12 cellular contexts compared by ENCODE assay signal in genomic region chr19:39506598-39506943, GRCh38. TPM values are rescaled to one million over a fixed set of nuclear protein-coding genes. Genes with fewer than 3 reads are reported as not detected.
A peak's percentile ranks its signal among the peaks of the same experiment; 100 is the strongest.
DNase-seq lines count a peak whose midpoint lies in the region; ATAC-seq, FAIRE-seq and TF ChIP-seq lines count a peak whose summit lies in the region.
"Had no signal": no experiment of that assay in that cellular context is flagged by ENCODE, and none has a peak within 500 bp of the region (broad histone marks: within the 10 kb centered on the region; RNA-seq: fewer than 3 reads in every experiment).

No MANE protein-coding gene starts in this region.

- POLR2A ChIA-PET in AG04450 (lab: Yijun Ruan, JAX) (interaction anchor here (1.2 kb wide), 1 partner anchor 71 kb away, joined by 4 read pairs; the partner anchor contains the start of gene RPS16), GM12878 (lab: Charles Lee) (no interaction called here)
- POLR2A ChIA-PET in naive thymus-derived CD4-positive, alpha-beta T cell (lab: Charles Lee) = interaction anchor here (1.1 kb wide), 1 partner anchor 30 kb away, joined by 3 read pairs; no protein-coding TSS in a partner anchor

- H3K9ac ChIP-seq in HUES6 (ENCODE audit: low read length) = no peak overlapping the region
- H3K9ac ChIP-seq in GM12878 (ENCODE audit: control insufficient read depth, insufficient read depth, low read length) = no peak overlapping the region

- H3K36me3 Mint-ChIP-seq in naive thymus-derived CD4-positive, alpha-beta T cell = no peaks in the 10 kb centered on the region

- H3K4me3 Mint-ChIP-seq in naive thymus-derived CD4-positive, alpha-beta T cell = peak overlapping the region; percentile 43 to 82 (median 68)

- H3K36me3 ChIP-seq in HUES6 (ENCODE audit: control insufficient read depth, insufficient read depth, low read length) = peaks cover 5% of the 10 kb centered on the region; the same call in 1 of the 2 replicates
- H3K36me3 ChIP-seq in GM12878 (ENCODE audit: control insufficient read depth in 2 of 2, insufficient read depth in 2 of 2, low read length in 1 of 2) = no peaks in the 10 kb centered on the region
- H3K36me3 ChIP-seq in naive thymus-derived CD4-positive, alpha-beta T cell (ENCODE audit: control insufficient read depth in 2 of 3, insufficient read depth in 3 of 3, low read length in 3 of 3) = no peaks in the 10 kb centered on the region

- H3K9me3 ChIP-seq in AG04450 (ENCODE audit: control insufficient read depth, insufficient read depth, low read length) = peaks cover 5% of the 10 kb centered on the region; the same call in 1 of the 2 replicates
- H3K9me3 ChIP-seq in HUES6 (ENCODE audit: control insufficient read depth, insufficient read depth, low read depth, low read length) = no peaks in the 10 kb centered on the region
- H3K9me3 ChIP-seq in GM12878 (replicated peaks; ENCODE audit: control insufficient read depth, insufficient read depth, low read length) = no peaks in the 10 kb centered on the region; the same call in 2 of the 3 replicates
- H3K9me3 ChIP-seq in naive thymus-derived CD4-positive, alpha-beta T cell (ENCODE audit: control insufficient read depth in 2 of 3, low read length in 3 of 3) = no peaks in the 10 kb centered on the region

- no peak overlapping the region for H3K27ac ChIP-seq in AG04450 (ENCODE audit: low read depth, low read length)
- H3K27ac ChIP-seq in HUES6 (ENCODE audit: low read depth, low read length) = no peak overlapping the region
- H3K27ac ChIP-seq in GM12878 (ENCODE audit: control insufficient read depth, insufficient read depth) = no peak overlapping the region
- no peak overlapping the region for H3K27ac ChIP-seq in naive thymus-derived CD4-positive, alpha-beta T cell (ENCODE audit: low read depth, low read length)

- FAIRE-seq in GM12878 (lab: Jason Lieb, UNC) (no peak), urothelium cell line (lab: Jason Lieb, UNC) (no peak)

- RAD21 ChIA-PET in GM12878 (lab: Charles Lee; ENCODE audit: unreplicated experiment) = no interaction called here

- H3K27ac Mint-ChIP-seq in naive thymus-derived CD4-positive, alpha-beta T cell = peak overlapping the region in 2 of 9 donors; percentile 55 to 66

- H4K20me1 ChIP-seq in GM12878 (ENCODE audit: control insufficient read depth, insufficient read depth) = no peaks in the 10 kb centered on the region

- intact Hi-C loops in GM12878 (cut with micrococcal nuclease; ENCODE audit: unreplicated experiment) = no loop called here
- intact Hi-C loops in naive thymus-derived CD4-positive, alpha-beta T cell (cut with micrococcal nuclease) = no loop called here

- TF ChIP-seq POLR2A in GM12878 (IDR thresholded peaks at IDR 0.05; ENCODE audit: low read depth, low read length) = no peak

- peaks cover 0 to 6% (median 0%) of the 10 kb centered on the region in 11 donors for H3K9me3 Mint-ChIP-seq in naive thymus-derived CD4-positive, alpha-beta T cell

- ATAC-seq in GM12878 = no peak
- ATAC-seq in naive thymus-derived CD4-positive, alpha-beta T cell = no peak
- ATAC-seq in activated CD4-positive, CD25-positive, alpha-beta regulatory T cell treated with anti-CD3 and anti-CD28 coated beads, Interleukin-2, amount 50 U/mL, for 24 hours = no peak
- ATAC-seq in HG03175 (IDR thresholded peaks at IDR 0.05; ENCODE audit: unreplicated experiment) = no peak
- ATAC-seq: HCT116 had no signal

- peak overlapping the region; percentile 89; the same call in 1 of the 2 replicates for H2AFZ ChIP-seq in GM12878 (ENCODE audit: control insufficient read depth, low read depth, low read length)

- TF ChIP-seq CTCF in AG04450 (IDR thresholded peaks at IDR 0.05; ENCODE audit: low read depth, low read length) (no peak), GM12878 (IDR thresholded peaks at IDR 0.05 in 2 of 3, conservative IDR thresholded peaks at IDR 0.05 in 1 of 3; ENCODE audit: control insufficient read depth in 2 of 3, extremely low read depth in 1 of 3, insufficient read depth in 1 of 3, low read depth in 3 of 3, low read length in 3 of 3) (no peak)

- CTCF ChIA-PET in AG04450 (lab: Charles Lee) = interaction anchor here (0.6 kb wide), 1 partner anchor 34 kb away, joined by 3 read pairs; no protein-coding TSS in a partner anchor
- CTCF ChIA-PET in GM12878 (lab: Yijun Ruan, JAX) = interaction anchor here (1.0 to 1.8 kb wide), 2 partner anchors 32 to 66 kb away, joined by 4 read pairs; no protein-coding TSS in a partner anchor
- CTCF ChIA-PET in naive thymus-derived CD4-positive, alpha-beta T cell (lab: Charles Lee) = no interaction called here

- no peak for TF ChIP-seq EP300 in GM12878 (IDR thresholded peaks at IDR 0.05; ENCODE audit: borderline replicate concordance in 1 of 2, control insufficient read depth in 1 of 2, low read depth in 2 of 2, low read length in 2 of 2)

- in situ Hi-C loops in GM12878 (cut with MboI) = no loop called here

- DNase-seq in AG04450 (ENCODE audit: low read depth, low spot score) (no peak), GM12878 (ENCODE audit: low read depth, low spot score) (no peak), urothelium cell line (ENCODE audit: low spot score) (no peak), T-helper 9 cell (no peak)
- DNase-seq in naive thymus-derived CD4-positive, alpha-beta T cell = no peak
- DNase-seq: NCI-H226 had no signal

- TF ChIP-seq RAD21 in GM12878 (IDR thresholded peaks at IDR 0.05; ENCODE audit: insufficient read depth, low read depth, low read length) = no peak

- peak overlapping the region; percentile 94; the same call in 1 of the 2 replicates for H3K4me2 ChIP-seq in GM12878 (ENCODE audit: control insufficient read depth, insufficient read depth)

- SMC1A ChIA-PET in GM12878 (lab: Charles Lee; ENCODE audit: uncharacterized antibody, unreplicated experiment) = no interaction called here

- H3K27me3 Mint-ChIP-seq in naive thymus-derived CD4-positive, alpha-beta T cell = peaks cover 34 to 55% (median 49%) of the 10 kb centered on the region in 5 donors

- no peaks in the 10 kb centered on the region for H3K79me2 ChIP-seq in GM12878 (ENCODE audit: control insufficient read depth, insufficient read depth, low read length)

- H3K4me1 Mint-ChIP-seq in naive thymus-derived CD4-positive, alpha-beta T cell = peaks cover 14 to 28% (median 21%) of the 10 kb centered on the region in 7 donors

- H3K4me1 ChIP-seq in HUES6 (ENCODE audit: control insufficient read depth, insufficient read depth, low read length) (peaks cover 5% of the 10 kb centered on the region; the same call in 1 of the 2 replicates), GM12878 (ENCODE audit: control insufficient read depth, insufficient read depth, low read length) (peaks cover 8% of the 10 kb centered on the region; the same call in 1 of the 2 replicates)
- H3K4me1 ChIP-seq in naive thymus-derived CD4-positive, alpha-beta T cell (ENCODE audit: control insufficient read depth in 2 of 2, insufficient read depth in 2 of 2, low read length in 2 of 2) = peaks cover 4% of the 10 kb centered on the region in 2 donors

- H3K4me3 ChIP-seq in AG04450 (ENCODE audit: low read depth, low read length) (peak overlapping the region; percentile 60; the same call in 1 of the 2 replicates), HUES6 (ENCODE audit: low read depth, low read length) (peak overlapping the region; percentile 89), GM12878 (no peak overlapping the region)
- no peak overlapping the region for H3K4me3 ChIP-seq in naive thymus-derived CD4-positive, alpha-beta T cell (ENCODE audit: low read length)

- no TSS peak for BruUV-seq in GM12878 (replicated peaks; lab: Mats Ljungman, UMichigan)

- 71% methylated on average over 7 of the region's 7 CpGs for WGBS in GM12878 (ENCODE audit: insufficient coverage, insufficient replicate concordance, low lambda C conversion rate, missing lambda C conversion rate)

- H3K27me3 ChIP-seq in AG04450 (ENCODE audit: control insufficient read depth, insufficient read depth, low read length) = peaks cover 26% of the 10 kb centered on the region
- peaks cover 76% of the 10 kb centered on the region for H3K27me3 ChIP-seq in HUES6 (ENCODE audit: control insufficient read depth, insufficient read depth, low read length)
- no peaks in the 10 kb centered on the region; a peak in 1 of 4 replicates for H3K27me3 ChIP-seq in GM12878 (replicated peaks in 1 of 2; ENCODE audit: control insufficient read depth in 2 of 2, insufficient read depth in 2 of 2, low read length in 1 of 2)
- H3K27me3 ChIP-seq in naive thymus-derived CD4-positive, alpha-beta T cell (ENCODE audit: control insufficient read depth in 2 of 2, insufficient read depth in 2 of 2, low read length in 2 of 2) = peaks cover 0 to 7% of the 10 kb centered on the region in 2 donors

RNA-seq across cellular contexts. Expression of gene DLL3, which starts 7.8 kb away (rescaled TPM):
- polyA plus RNA-seq in AG04450 (2011; rRNA removed) = 0.47 and 0.58 TPM in 2 replicates
- polyA minus RNA-seq in AG04450 (2011; rRNA and poly(A)+ RNA removed) = 0.18 TPM in 1 of 2 replicates, not detected in the other
- total RNA-seq in GM12878 (2013; cell fraction: nucleolus; rRNA removed) = 3.2 and 4.2 TPM in 2 replicates
- 1.5 and 2.0 TPM in 2 replicates for total RNA-seq in GM12878 (2014; rRNA removed)
- 0.36 and 0.41 TPM in 2 replicates for total RNA-seq in GM12878 (2014; rRNA removed; fragmentation: Illumina TruSeq; extraction: Trizol)
- 0.93 and 1.3 TPM in 2 replicates for total RNA-seq in GM12878 (2021)
- polyA plus RNA-seq in GM12878 (2011; ENCODE audit: low read depth) = 0.18 TPM
- 0.58 and 0.64 TPM in 2 replicates for polyA plus RNA-seq in GM12878 (2011; rRNA removed)
- polyA plus RNA-seq in GM12878 (2011; cell fraction: cytosol; rRNA removed) = 1.2 and 1.3 TPM in 2 replicates
- 2.0 and 2.1 TPM in 2 replicates for polyA plus RNA-seq in GM12878 (2011; cell fraction: nucleus; rRNA removed)
- polyA plus RNA-seq in GM12878 (2012) = 0.58 and 0.62 TPM in 2 replicates
- 0.06 and 0.22 TPM in 2 replicates for polyA plus RNA-seq in GM12878 (2014; fragmentation: Illumina TruSeq; extraction: Trizol)
- under 1 TPM; 0.18 to 0.57 TPM for polyA plus RNA-seq in GM12878 (2014; fragmentation: Nextera tagmentation; extraction: Ambion mirVana)
- polyA plus RNA-seq in GM12878 (2014; rRNA removed) = 1.5 and 1.9 TPM in 2 replicates
- 1 to 10 TPM; 1.4 to 1.6 TPM for polyA plus RNA-seq in GM12878 (2016; fragmentation: Nextera tagmentation; extraction: Ambion mirVana)
- 0.46 and 0.66 TPM in 2 replicates for polyA minus RNA-seq in GM12878 (2011; rRNA and poly(A)+ RNA removed)
- polyA minus RNA-seq in GM12878 (2011; cell fraction: cytosol; rRNA and poly(A)+ RNA removed) = 1.0 TPM in 1 of 2 replicates, not detected in the other
- 0.85 and 1.6 TPM in 2 replicates for polyA minus RNA-seq in GM12878 (2011; cell fraction: nucleus; rRNA and poly(A)+ RNA removed)
- under 1 TPM in 2 of 5 experiments, not detected in 3; 0.15 to 0.22 TPM for total RNA-seq in naive thymus-derived CD4-positive, alpha-beta T cell
- polyA plus RNA-seq in naive thymus-derived CD4-positive, alpha-beta T cell = under 1 TPM; 0.08 to 0.12 TPM
- total RNA-seq: mononuclear cell had no signal

RNA-seq across cellular contexts. Expression of gene SELENOV, which starts 8.4 kb away (rescaled TPM):
- not detected in 2 replicates for polyA plus RNA-seq in AG04450 (2011; rRNA removed)
- polyA minus RNA-seq in AG04450 (2011; rRNA and poly(A)+ RNA removed) = not detected in 2 replicates
- total RNA-seq in GM12878 (2013; cell fraction: nucleolus; rRNA removed) = not detected in 2 replicates
- not detected in 2 replicates for total RNA-seq in GM12878 (2014; rRNA removed)
- not detected in 2 replicates for total RNA-seq in GM12878 (2014; rRNA removed; fragmentation: Illumina TruSeq; extraction: Trizol)
- not detected in 2 replicates for total RNA-seq in GM12878 (2021)
- not detected for polyA plus RNA-seq in GM12878 (2011; ENCODE audit: low read depth)
- polyA plus RNA-seq in GM12878 (2011; rRNA removed) = not detected in 2 replicates
- polyA plus RNA-seq in GM12878 (2011; cell fraction: cytosol; rRNA removed) = not detected in 2 replicates
- not detected in 2 replicates for polyA plus RNA-seq in GM12878 (2011; cell fraction: nucleus; rRNA removed)
- not detected in 2 replicates for polyA plus RNA-seq in GM12878 (2012)
- not detected in 2 replicates for polyA plus RNA-seq in GM12878 (2014; fragmentation: Illumina TruSeq; extraction: Trizol)
- not detected for polyA plus RNA-seq in GM12878 (2014; fragmentation: Nextera tagmentation; extraction: Ambion mirVana)
- not detected in 2 replicates for polyA plus RNA-seq in GM12878 (2014; rRNA removed)
- not detected for polyA plus RNA-seq in GM12878 (2016; fragmentation: Nextera tagmentation; extraction: Ambion mirVana)
- polyA minus RNA-seq in GM12878 (2011; rRNA and poly(A)+ RNA removed) = not detected in 2 replicates
- polyA minus RNA-seq in GM12878 (2011; cell fraction: cytosol; rRNA and poly(A)+ RNA removed) = not detected in 2 replicates
- not detected in 2 replicates for polyA minus RNA-seq in GM12878 (2011; cell fraction: nucleus; rRNA and poly(A)+ RNA removed)
- total RNA-seq in naive thymus-derived CD4-positive, alpha-beta T cell = not detected
- not detected for polyA plus RNA-seq in naive thymus-derived CD4-positive, alpha-beta T cell
- total RNA-seq: mononuclear cell; T-helper 1 cell treated with Interleukin-12 subunit alpha and Interleukin-12 subunit beta and Interleukin-4 antibody, amounts not matched to agents 30 ng/mL and 1 ng/mL, for 36 hours had no signal

RNA-seq across cellular contexts. Expression of gene TIMM50, which starts 25.9 kb away (rescaled TPM):
- 58.9 and 75.0 TPM in 2 replicates for polyA plus RNA-seq in AG04450 (2011; rRNA removed)
- 66.5 and 67.2 TPM in 2 replicates for polyA minus RNA-seq in AG04450 (2011; rRNA and poly(A)+ RNA removed)
- total RNA-seq in GM12878 (2013; cell fraction: nucleolus; rRNA removed) = 49.3 and 62.8 TPM in 2 replicates
- 106 and 113 TPM in 2 replicates for total RNA-seq in GM12878 (2014; rRNA removed)
- 55.9 and 59.3 TPM in 2 replicates for total RNA-seq in GM12878 (2014; rRNA removed; fragmentation: Illumina TruSeq; extraction: Trizol)
- 92.0 and 95.5 TPM in 2 replicates for total RNA-seq in GM12878 (2021)
- 26.5 TPM for polyA plus RNA-seq in GM12878 (2011; ENCODE audit: low read depth)
- polyA plus RNA-seq in GM12878 (2011; rRNA removed) = 93.2 and 106 TPM in 2 replicates
- 119 and 144 TPM in 2 replicates for polyA plus RNA-seq in GM12878 (2011; cell fraction: cytosol; rRNA removed)
- polyA plus RNA-seq in GM12878 (2011; cell fraction: nucleus; rRNA removed) = 99.5 and 132 TPM in 2 replicates
- 46.8 and 66.1 TPM in 2 replicates for polyA plus RNA-seq in GM12878 (2012)
- 43.7 and 68.4 TPM in 2 replicates for polyA plus RNA-seq in GM12878 (2014; fragmentation: Illumina TruSeq; extraction: Trizol)
- polyA plus RNA-seq in GM12878 (2014; fragmentation: Nextera tagmentation; extraction: Ambion mirVana) = 10 to 100 TPM; 15.6 to 34.7 TPM
- 109 and 112 TPM in 2 replicates for polyA plus RNA-seq in GM12878 (2014; rRNA removed)
- polyA plus RNA-seq in GM12878 (2016; fragmentation: Nextera tagmentation; extraction: Ambion mirVana) = 100 to 1,000 TPM; 133 to 146 TPM
- 62.7 and 88.2 TPM in 2 replicates for polyA minus RNA-seq in GM12878 (2011; rRNA and poly(A)+ RNA removed)
- polyA minus RNA-seq in GM12878 (2011; cell fraction: cytosol; rRNA and poly(A)+ RNA removed) = 31.9 and 36.6 TPM in 2 replicates
- 22.1 and 40.0 TPM in 2 replicates for polyA minus RNA-seq in GM12878 (2011; cell fraction: nucleus; rRNA and poly(A)+ RNA removed)
- 10 to 100 TPM; 43.5 to 70.0 (median 50.0) TPM for total RNA-seq in naive thymus-derived CD4-positive, alpha-beta T cell
- polyA plus RNA-seq in naive thymus-derived CD4-positive, alpha-beta T cell = 10 to 100 TPM; 43.8 to 50.8 TPM

RNA-seq across cellular contexts. Expression of gene EID2B, which starts 26.1 kb away (rescaled TPM):
- polyA plus RNA-seq in AG04450 (2011; rRNA removed) (2.3 and 3.1 TPM in 2 replicates), GM12878 (2011; rRNA removed) (5.0 and 5.1 TPM in 2 replicates), GM12878 (2014; fragmentation: Illumina TruSeq; extraction: Trizol) (1.4 and 2.9 TPM in 2 replicates), GM12878 (2014; fragmentation: Nextera tagmentation; extraction: Ambion mirVana) (1 to 10 TPM; 5.8 to 6.1 TPM), GM12878 (2014; rRNA removed) (8.8 and 10.1 TPM in 2 replicates), GM12878 (2016; fragmentation: Nextera tagmentation; extraction: Ambion mirVana) (1 to 10 TPM; 4.8 to 5.9 TPM)
- polyA minus RNA-seq in AG04450 (2011; rRNA and poly(A)+ RNA removed) = 0.70 and 1.1 TPM in 2 replicates
- total RNA-seq in GM12878 (2013; cell fraction: nucleolus; rRNA removed) = 8.1 and 9.0 TPM in 2 replicates
- total RNA-seq in GM12878 (2014; rRNA removed) (4.1 and 5.5 TPM in 2 replicates), GM12878 (2014; rRNA removed; fragmentation: Illumina TruSeq; extraction: Trizol) (3.7 and 5.2 TPM in 2 replicates), GM12878 (2021) (3.9 and 4.3 TPM in 2 replicates)
- 0.89 TPM for polyA plus RNA-seq in GM12878 (2011; ENCODE audit: low read depth)
- 2.8 and 6.5 TPM in 2 replicates for polyA plus RNA-seq in GM12878 (2011; cell fraction: cytosol; rRNA removed)
- polyA plus RNA-seq in GM12878 (2011; cell fraction: nucleus; rRNA removed) = 3.9 and 4.0 TPM in 2 replicates
- 2.8 and 4.5 TPM in 2 replicates for polyA plus RNA-seq in GM12878 (2012)
- 1.6 and 2.4 TPM in 2 replicates for polyA minus RNA-seq in GM12878 (2011; rRNA and poly(A)+ RNA removed)
- polyA minus RNA-seq in GM12878 (2011; cell fraction: cytosol; rRNA and poly(A)+ RNA removed) = 0.62 and 0.67 TPM in 2 replicates
- polyA minus RNA-seq in GM12878 (2011; cell fraction: nucleus; rRNA and poly(A)+ RNA removed) = 3.1 and 5.5 TPM in 2 replicates
- total RNA-seq in naive thymus-derived CD4-positive, alpha-beta T cell = 1 to 10 TPM; 4.4 to 8.5 (median 6.2) TPM
- 1 to 10 TPM; 6.3 to 6.4 TPM for polyA plus RNA-seq in naive thymus-derived CD4-positive, alpha-beta T cell

RNA-seq across cellular contexts. Expression of gene EID2, which starts 33.4 kb away (rescaled TPM):
- 11.3 and 11.5 TPM in 2 replicates for polyA plus RNA-seq in AG04450 (2011; rRNA removed)
- polyA minus RNA-seq in AG04450 (2011; rRNA and poly(A)+ RNA removed) = 3.1 and 4.2 TPM in 2 replicates
- total RNA-seq in GM12878 (2013; cell fraction: nucleolus; rRNA removed) = 3.4 and 4.0 TPM in 2 replicates
- total RNA-seq in GM12878 (2014; rRNA removed) = 9.0 and 11.3 TPM in 2 replicates
- total RNA-seq in GM12878 (2014; rRNA removed; fragmentation: Illumina TruSeq; extraction: Trizol) = 5.9 and 7.0 TPM in 2 replicates
- total RNA-seq in GM12878 (2021) = 9.6 and 9.7 TPM in 2 replicates
- polyA plus RNA-seq in GM12878 (2011; ENCODE audit: low read depth) = 3.4 TPM
- polyA plus RNA-seq in GM12878 (2011; rRNA removed) = 4.8 and 7.2 TPM in 2 replicates
- 2.7 and 4.5 TPM in 2 replicates for polyA plus RNA-seq in GM12878 (2011; cell fraction: cytosol; rRNA removed)
- polyA plus RNA-seq in GM12878 (2011; cell fraction: nucleus; rRNA removed) = 4.8 and 5.7 TPM in 2 replicates
- polyA plus RNA-seq in GM12878 (2012) = 5.6 and 7.8 TPM in 2 replicates
- polyA plus RNA-seq in GM12878 (2014; fragmentation: Illumina TruSeq; extraction: Trizol) = 5.8 and 7.0 TPM in 2 replicates
- polyA plus RNA-seq in GM12878 (2014; fragmentation: Nextera tagmentation; extraction: Ambion mirVana) = 1 to 10 TPM; 2.7 to 4.4 TPM
- 11.4 and 15.5 TPM in 2 replicates for polyA plus RNA-seq in GM12878 (2014; rRNA removed)
- polyA plus RNA-seq in GM12878 (2016; fragmentation: Nextera tagmentation; extraction: Ambion mirVana) = 10 to 100 TPM in 1 of 2 experiments, 1 to 10 TPM in 1; 1.6 to 10.4 TPM
- 2.0 and 2.6 TPM in 2 replicates for polyA minus RNA-seq in GM12878 (2011; rRNA and poly(A)+ RNA removed)
- polyA minus RNA-seq in GM12878 (2011; cell fraction: cytosol; rRNA and poly(A)+ RNA removed) = 2.7 and 2.8 TPM in 2 replicates
- polyA minus RNA-seq in GM12878 (2011; cell fraction: nucleus; rRNA and poly(A)+ RNA removed) = 1.5 and 3.2 TPM in 2 replicates
- 10 to 100 TPM; 12.2 to 29.1 (median 16.1) TPM for total RNA-seq in naive thymus-derived CD4-positive, alpha-beta T cell
- polyA plus RNA-seq in naive thymus-derived CD4-positive, alpha-beta T cell = 10 to 100 TPM; 19.7 to 43.0 TPM

Comparison
In these comparisons a context has a peak if more than half of its experiments do, and no peak if none do; other contexts are left out.
1. H3K4me3 ChIP-seq: peak in AG04450 (single experiment) and HUES6 (single experiment); none in GM12878 (single experiment) and naive thymus-derived CD4-positive, alpha-beta T cell (single experiment).